1 cellular context compared by ENCODE assay signal in genomic region chr2:97724501-97724900, GRCh38.
TF ChIP-seq lines count a peak whose summit lies in the region.

No MANE protein-coding gene starts in this region.

TF ChIP-seq in GM23338, 12 proteins besides CTCF, POLR2A, EP300 and RAD21 (continued from another document):
- TF ChIP-seq, protein P1, sequence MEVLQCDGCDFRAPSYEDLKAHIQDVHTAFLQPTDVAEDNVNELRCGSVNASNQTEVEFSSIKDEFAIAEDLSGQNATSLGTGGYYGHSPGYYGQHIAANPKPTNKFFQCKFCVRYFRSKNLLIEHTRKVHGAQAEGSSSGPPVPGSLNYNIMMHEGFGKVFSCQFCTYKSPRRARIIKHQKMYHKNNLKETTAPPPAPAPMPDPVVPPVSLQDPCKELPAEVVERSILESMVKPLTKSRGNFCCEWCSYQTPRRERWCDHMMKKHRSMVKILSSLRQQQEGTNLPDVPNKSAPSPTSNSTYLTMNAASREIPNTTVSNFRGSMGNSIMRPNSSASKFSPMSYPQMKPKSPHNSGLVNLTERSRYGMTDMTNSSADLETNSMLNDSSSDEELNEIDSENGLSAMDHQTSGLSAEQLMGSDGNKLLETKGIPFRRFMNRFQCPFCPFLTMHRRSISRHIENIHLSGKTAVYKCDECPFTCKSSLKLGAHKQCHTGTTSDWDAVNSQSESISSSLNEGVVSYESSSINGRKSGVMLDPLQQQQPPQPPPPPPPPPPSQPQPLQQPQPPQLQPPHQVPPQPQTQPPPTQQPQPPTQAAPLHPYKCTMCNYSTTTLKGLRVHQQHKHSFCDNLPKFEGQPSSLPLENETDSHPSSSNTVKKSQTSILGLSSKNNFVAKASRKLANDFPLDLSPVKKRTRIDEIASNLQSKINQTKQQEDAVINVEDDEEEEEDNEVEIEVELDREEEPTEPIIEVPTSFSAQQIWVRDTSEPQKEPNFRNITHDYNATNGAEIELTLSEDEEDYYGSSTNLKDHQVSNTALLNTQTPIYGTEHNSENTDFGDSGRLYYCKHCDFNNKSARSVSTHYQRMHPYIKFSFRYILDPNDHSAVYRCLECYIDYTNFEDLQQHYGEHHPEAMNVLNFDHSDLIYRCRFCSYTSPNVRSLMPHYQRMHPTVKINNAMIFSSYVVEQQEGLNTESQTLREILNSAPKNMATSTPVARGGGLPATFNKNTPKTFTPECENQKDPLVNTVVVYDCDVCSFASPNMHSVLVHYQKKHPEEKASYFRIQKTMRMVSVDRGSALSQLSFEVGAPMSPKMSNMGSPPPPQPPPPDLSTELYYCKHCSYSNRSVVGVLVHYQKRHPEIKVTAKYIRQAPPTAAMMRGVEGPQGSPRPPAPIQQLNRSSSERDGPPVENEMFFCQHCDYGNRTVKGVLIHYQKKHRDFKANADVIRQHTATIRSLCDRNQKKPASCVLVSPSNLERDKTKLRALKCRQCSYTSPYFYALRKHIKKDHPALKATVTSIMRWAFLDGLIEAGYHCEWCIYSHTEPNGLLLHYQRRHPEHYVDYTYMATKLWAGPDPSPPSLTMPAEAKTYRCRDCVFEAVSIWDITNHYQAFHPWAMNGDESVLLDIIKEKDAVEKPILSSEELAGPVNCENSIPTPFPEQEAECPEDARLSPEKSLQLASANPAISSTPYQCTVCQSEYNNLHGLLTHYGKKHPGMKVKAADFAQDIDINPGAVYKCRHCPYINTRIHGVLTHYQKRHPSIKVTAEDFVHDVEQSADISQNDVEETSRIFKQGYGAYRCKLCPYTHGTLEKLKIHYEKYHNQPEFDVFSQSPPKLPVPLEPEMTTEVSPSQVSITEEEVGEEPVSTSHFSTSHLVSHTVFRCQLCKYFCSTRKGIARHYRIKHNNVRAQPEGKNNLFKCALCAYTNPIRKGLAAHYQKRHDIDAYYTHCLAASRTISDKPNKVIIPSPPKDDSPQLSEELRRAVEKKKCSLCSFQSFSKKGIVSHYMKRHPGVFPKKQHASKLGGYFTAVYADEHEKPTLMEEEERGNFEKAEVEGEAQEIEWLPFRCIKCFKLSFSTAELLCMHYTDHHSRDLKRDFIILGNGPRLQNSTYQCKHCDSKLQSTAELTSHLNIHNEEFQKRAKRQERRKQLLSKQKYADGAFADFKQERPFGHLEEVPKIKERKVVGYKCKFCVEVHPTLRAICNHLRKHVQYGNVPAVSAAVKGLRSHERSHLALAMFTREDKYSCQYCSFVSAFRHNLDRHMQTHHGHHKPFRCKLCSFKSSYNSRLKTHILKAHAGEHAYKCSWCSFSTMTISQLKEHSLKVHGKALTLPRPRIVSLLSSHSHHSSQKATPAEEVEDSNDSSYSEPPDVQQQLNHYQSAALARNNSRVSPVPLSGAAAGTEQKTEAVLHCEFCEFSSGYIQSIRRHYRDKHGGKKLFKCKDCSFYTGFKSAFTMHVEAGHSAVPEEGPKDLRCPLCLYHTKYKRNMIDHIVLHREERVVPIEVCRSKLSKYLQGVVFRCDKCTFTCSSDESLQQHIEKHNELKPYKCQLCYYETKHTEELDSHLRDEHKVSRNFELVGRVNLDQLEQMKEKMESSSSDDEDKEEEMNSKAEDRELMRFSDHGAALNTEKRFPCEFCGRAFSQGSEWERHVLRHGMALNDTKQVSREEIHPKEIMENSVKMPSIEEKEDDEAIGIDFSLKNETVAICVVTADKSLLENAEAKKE (CRISPR knock-in tag; IDR thresholded peaks at IDR 0.05): no peak
- no peak for TF ChIP-seq ZNF331 (CRISPR knock-in tag; IDR thresholded peaks at IDR 0.05; ENCODE audit: low read depth)
- TF ChIP-seq, protein P2, sequence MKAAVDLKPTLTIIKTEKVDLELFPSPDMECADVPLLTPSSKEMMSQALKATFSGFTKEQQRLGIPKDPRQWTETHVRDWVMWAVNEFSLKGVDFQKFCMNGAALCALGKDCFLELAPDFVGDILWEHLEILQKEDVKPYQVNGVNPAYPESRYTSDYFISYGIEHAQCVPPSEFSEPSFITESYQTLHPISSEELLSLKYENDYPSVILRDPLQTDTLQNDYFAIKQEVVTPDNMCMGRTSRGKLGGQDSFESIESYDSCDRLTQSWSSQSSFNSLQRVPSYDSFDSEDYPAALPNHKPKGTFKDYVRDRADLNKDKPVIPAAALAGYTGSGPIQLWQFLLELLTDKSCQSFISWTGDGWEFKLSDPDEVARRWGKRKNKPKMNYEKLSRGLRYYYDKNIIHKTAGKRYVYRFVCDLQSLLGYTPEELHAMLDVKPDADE (IDR thresholded peaks at IDR 0.05): no peak
- TF ChIP-seq, protein P3, sequence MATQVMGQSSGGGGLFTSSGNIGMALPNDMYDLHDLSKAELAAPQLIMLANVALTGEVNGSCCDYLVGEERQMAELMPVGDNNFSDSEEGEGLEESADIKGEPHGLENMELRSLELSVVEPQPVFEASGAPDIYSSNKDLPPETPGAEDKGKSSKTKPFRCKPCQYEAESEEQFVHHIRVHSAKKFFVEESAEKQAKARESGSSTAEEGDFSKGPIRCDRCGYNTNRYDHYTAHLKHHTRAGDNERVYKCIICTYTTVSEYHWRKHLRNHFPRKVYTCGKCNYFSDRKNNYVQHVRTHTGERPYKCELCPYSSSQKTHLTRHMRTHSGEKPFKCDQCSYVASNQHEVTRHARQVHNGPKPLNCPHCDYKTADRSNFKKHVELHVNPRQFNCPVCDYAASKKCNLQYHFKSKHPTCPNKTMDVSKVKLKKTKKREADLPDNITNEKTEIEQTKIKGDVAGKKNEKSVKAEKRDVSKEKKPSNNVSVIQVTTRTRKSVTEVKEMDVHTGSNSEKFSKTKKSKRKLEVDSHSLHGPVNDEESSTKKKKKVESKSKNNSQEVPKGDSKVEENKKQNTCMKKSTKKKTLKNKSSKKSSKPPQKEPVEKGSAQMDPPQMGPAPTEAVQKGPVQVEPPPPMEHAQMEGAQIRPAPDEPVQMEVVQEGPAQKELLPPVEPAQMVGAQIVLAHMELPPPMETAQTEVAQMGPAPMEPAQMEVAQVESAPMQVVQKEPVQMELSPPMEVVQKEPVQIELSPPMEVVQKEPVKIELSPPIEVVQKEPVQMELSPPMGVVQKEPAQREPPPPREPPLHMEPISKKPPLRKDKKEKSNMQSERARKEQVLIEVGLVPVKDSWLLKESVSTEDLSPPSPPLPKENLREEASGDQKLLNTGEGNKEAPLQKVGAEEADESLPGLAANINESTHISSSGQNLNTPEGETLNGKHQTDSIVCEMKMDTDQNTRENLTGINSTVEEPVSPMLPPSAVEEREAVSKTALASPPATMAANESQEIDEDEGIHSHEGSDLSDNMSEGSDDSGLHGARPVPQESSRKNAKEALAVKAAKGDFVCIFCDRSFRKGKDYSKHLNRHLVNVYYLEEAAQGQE (IDR thresholded peaks at IDR 0.05; ENCODE audit: unreplicated experiment): no peak
